19 cellular contexts compared by ENCODE assay signal in genomic region chr6:169452869-169453186, GRCh38.
DNase-seq lines count a peak whose midpoint lies in the region; ATAC-seq, FAIRE-seq and TF ChIP-seq lines count a peak whose summit lies in the region.
"Had no signal": no experiment of that assay in that cellular context is flagged by ENCODE, and none has a peak within 500 bp of the region (broad histone marks: within the 10 kb centered on the region; RNA-seq: fewer than 3 reads in every experiment).

No MANE protein-coding gene starts in this region.

- POLR2A ChIA-PET in K562 (lab: Yijun Ruan, JAX): interaction anchor here (0.8 to 2.0 kb wide), 3 partner anchors 10 to 740 kb away, joined by 3 to 6 read pairs (median 4); no protein-coding TSS in a partner anchor

- H2AFZ ChIP-seq in GM23248: peak overlapping the region; percentile 90
- peak overlapping the region; percentile 99 for H2AFZ ChIP-seq in K562 (ENCODE audit: low read depth, low read length)

- no peaks in the 10 kb centered on the region for H3K9me1 ChIP-seq in K562 (ENCODE audit: control insufficient read depth, insufficient read depth, low read length)

- in situ Hi-C loops in GM23248 (cut with MboI): no loop called here
- in situ Hi-C loops in K562 (cut with MboI): no loop called here

- TF ChIP-seq POLR2A in K562 (conservative IDR thresholded peaks at IDR 0.05): no peak

- H3K36me3 ChIP-seq in GM23248 (ENCODE audit: low read depth) (no peaks in the 10 kb centered on the region), K562 (ENCODE audit: control insufficient read depth, insufficient read depth, low read length) (no peaks in the 10 kb centered on the region), muscle layer of colon (ENCODE audit: insufficient read depth, low read length) (no peaks in the 10 kb centered on the region), thoracic aorta (no peaks in the 10 kb centered on the region)
- H3K36me3 ChIP-seq: BLaER1 treated with 17β-estradiol and CSF1 and Interleukin-3, amounts not matched to agents 10 nM and 100 nM had no signal

- H3K9me3 ChIP-seq in GM23248 (ENCODE audit: low read depth) (no peaks in the 10 kb centered on the region), K562 (replicated peaks; ENCODE audit: control insufficient read depth, insufficient read depth, low read depth, low read length) (no peaks in the 10 kb centered on the region), muscle layer of colon (ENCODE audit: low read length) (no peaks in the 10 kb centered on the region), thoracic aorta (no peaks in the 10 kb centered on the region)

- H3K9ac ChIP-seq in GM23248 (peak overlapping the region; percentile 83), K562 (ENCODE audit: insufficient read depth in 1 of 2, low read depth in 2 of 2, low read length in 2 of 2) (peak overlapping the region in 1 of 2 experiments; percentile 78; a peak in 2 of 4 replicates), muscle layer of colon (ENCODE audit: low read length) (peak overlapping the region; percentile 4)
- H3K9ac ChIP-seq: BLaER1 treated with 17β-estradiol and CSF1 and Interleukin-3, amounts not matched to agents 10 nM and 100 nM had no signal

- H4K20me1 ChIP-seq in GM23248 (ENCODE audit: insufficient read depth) (no peaks in the 10 kb centered on the region), K562 (replicated peaks; ENCODE audit: control insufficient read depth, insufficient read depth, low read length) (no peaks in the 10 kb centered on the region)
- H4K20me1 ChIP-seq: BLaER1 treated with 17β-estradiol and CSF1 and Interleukin-3, amounts not matched to agents 10 nM and 100 nM had no signal

- WGBS in GM23248 (ENCODE audit: low coverage in 1 of 2, low lambda C conversion rate in 2 of 2, missing lambda C conversion rate in 2 of 2), 2 experiments: 20 to 25% methylated on average over 7 of the region's 7 CpGs
- 86% methylated on average over 7 of the region's 7 CpGs for WGBS in K562 (ENCODE audit: insufficient coverage, low coverage, missing lambda C conversion rate)

- no peaks in the 10 kb centered on the region for H3K9me2 ChIP-seq in GM23248 (ENCODE audit: insufficient read depth)

- H3K4me3 ChIP-seq in GM23248: peak overlapping the region; percentile 62; the same call in 1 of the 2 replicates
- H3K4me3 ChIP-seq in K562: peak overlapping the region; percentile 49; the same call in 1 of the 2 replicates
- peak overlapping the region; percentile 8 to 61 for H3K4me3 ChIP-seq in muscle layer of colon (ENCODE audit: low read depth in 1 of 2, low read length in 2 of 2)
- H3K4me3 ChIP-seq in thoracic aorta: peak overlapping the region; percentile 67
- H3K4me3 ChIP-seq: BLaER1 treated with 17β-estradiol and CSF1 and Interleukin-3, amounts not matched to agents 10 nM and 100 nM had no signal

- TF ChIP-seq EP300 in K562 (IDR thresholded peaks at IDR 0.05; ENCODE audit: low read length): no peak

- H3K27me3 ChIP-seq in GM23248 (replicated peaks; ENCODE audit: insufficient read depth): no peaks in the 10 kb centered on the region
- H3K27me3 ChIP-seq in K562 (ENCODE audit: control insufficient read depth in 2 of 2, insufficient read depth in 2 of 2, low read length in 2 of 2): no peaks in the 10 kb centered on the region
- H3K27me3 ChIP-seq in muscle layer of colon (ENCODE audit: control insufficient read depth in 1 of 2, insufficient read depth in 2 of 2, low read length in 2 of 2): no peaks in the 10 kb centered on the region
- no peaks in the 10 kb centered on the region for H3K27me3 ChIP-seq in thoracic aorta (replicated peaks; ENCODE audit: insufficient read depth)
- H3K27me3 ChIP-seq: BLaER1 treated with 17β-estradiol and CSF1 and Interleukin-3, amounts not matched to agents 10 nM and 100 nM had no signal

- FAIRE-seq in K562 (lab: Jason Lieb, UNC): no peak
- FAIRE-seq: RCC 7860 had no signal

- ATAC-seq in K562 (no peak), thoracic aorta (ENCODE audit: insufficient number of reproducible peaks, low FRiP score, low read depth) (peak; percentile 25)
- ATAC-seq: T-helper 17 cell had no signal

- H3K79me2 ChIP-seq in GM23248 (ENCODE audit: insufficient read depth) (no peaks in the 10 kb centered on the region), K562 (ENCODE audit: control insufficient read depth, insufficient read depth, low read length) (peaks cover 10% of the 10 kb centered on the region; the same call in 2 of the 3 replicates)

- H3K4me2 ChIP-seq in GM23248 (ENCODE audit: unreplicated experiment) (peak overlapping the region; percentile 90), K562 (ENCODE audit: insufficient read depth, low read length) (peak overlapping the region; percentile 86)
- H3K4me2 ChIP-seq: BLaER1 treated with 17β-estradiol and CSF1 and Interleukin-3, amounts not matched to agents 10 nM and 100 nM had no signal

- no peak for TF ChIP-seq RAD21 in K562 (CRISPR knock-in tag; conservative IDR thresholded peaks at IDR 0.05 in 1 of 2, IDR thresholded peaks at IDR 0.05 in 1 of 2)

- TSS peak; percentile 31 for BruUV-seq in K562 (replicated peaks; lab: Mats Ljungman, UMichigan)

- peak overlapping the region; percentile 89 for H3K27ac ChIP-seq in GM23248
- H3K27ac ChIP-seq in K562 (ENCODE audit: extremely low read depth, low read depth, low read length): peak overlapping the region; percentile 85
- peak overlapping the region; percentile 4 for H3K27ac ChIP-seq in muscle layer of colon (ENCODE audit: low read depth, low read length)
- peak overlapping the region; percentile 86 to 91 for H3K27ac ChIP-seq in thoracic aorta
- H3K27ac ChIP-seq: BLaER1 treated with 17β-estradiol and CSF1 and Interleukin-3, amounts not matched to agents 10 nM and 100 nM had no signal

- DNase-seq in GM23248 (no peak), K562 (ENCODE audit: extremely low read depth in 1 of 4, low spot score in 3 of 4) (no peak), thoracic aorta (ENCODE audit: low spot score) (no peak), amygdala (lab: John Stamatoyannopoulos, UW) (no peak), NCI-H1417 (lab: John Stamatoyannopoulos, UW) (no peak), NK-92 (lab: John Stamatoyannopoulos, UW; ENCODE audit: unreplicated experiment) (no peak), middle frontal gyrus (ENCODE audit: extremely low spot score, low spot score) (no peak)
- DNase-seq: activated CD4-positive, CD25-positive, alpha-beta regulatory T cell treated with anti-CD3 and anti-CD28 coated beads, Interleukin-2, amount 50 U/mL, for 72 hours; activated CD8-positive, alpha-beta memory T cell treated with anti-CD3 and anti-CD28 coated beads, Interleukin-2, amount 50 U/mL, for 4 hours; activated naive CD4-positive, alpha-beta T cell treated with anti-CD3 and anti-CD28 coated beads, Interleukin-2, amount 10 ng/mL, durations not matched to agents 7 days and 5 days; central memory CD4-positive, alpha-beta T cell; kidney glomerular epithelial cell; NCI-H2029 treated with DMSO at 0.1 percent for 48 hours; NCI-H524 treated with DMSO at 0.1 percent for 48 hours; stimulated activated CD4-positive, alpha-beta T cell treated with anti-CD3 and anti-CD28 coated beads, Interleukin-4, amount 100 ng/mL, for 4 hours; T-helper 17 cell had no signal

- H3K4me1 ChIP-seq in GM23248 (ENCODE audit: insufficient read depth) (peaks cover 48% of the 10 kb centered on the region), K562 (replicated peaks in 1 of 2; ENCODE audit: control insufficient read depth in 2 of 2, insufficient read depth in 2 of 2, low read length in 2 of 2) (peaks cover 19 to 20% of the 10 kb centered on the region in 2 experiments; a peak in 4 of 5 replicates), muscle layer of colon (ENCODE audit: insufficient read depth, low read length) (no peaks in the 10 kb centered on the region), thoracic aorta (ENCODE audit: control insufficient read depth in 1 of 2, low read depth in 2 of 2) (peaks cover 10 to 26% of the 10 kb centered on the region in 2 donors)

- TF ChIP-seq CTCF in K562 (IDR thresholded peaks at IDR 0.05 in 2 of 3, conservative IDR thresholded peaks at IDR 0.05 in 1 of 3; ENCODE audit: insufficient read depth in 2 of 3, low read depth in 1 of 3, low read length in 3 of 3) (no peak), thoracic aorta (IDR thresholded peaks at IDR 0.05) (no peak)

- peaks cover 21% of the 10 kb centered on the region for H3F3A ChIP-seq in GM23248 (ENCODE audit: insufficient read depth)

- CTCF ChIA-PET in K562 (lab: Yijun Ruan, JAX; ENCODE audit: low intra/inter-chr PET ratio): no interaction called here

- intact Hi-C loops in K562 (cut with micrococcal nuclease): no loop called here

TF ChIP-seq in K562, 482 proteins besides CTCF, POLR2A, EP300 and RAD21:
- TF ChIP-seq E2F8 (IDR thresholded peaks at IDR 0.05; ENCODE audit: low read depth, partially characterized antibody): no peak
- no peak for TF ChIP-seq NR2C2 (CRISPR knock-in tag; IDR thresholded peaks at IDR 0.05)
- peak; percentile 94 for TF ChIP-seq NR2C2 (tag; IDR thresholded peaks at IDR 0.05)

Comparison
In these comparisons a context has a peak if more than half of its experiments do, and no peak if none do; other contexts are left out.
1. H3K27ac ChIP-seq: peak in every context shown above with its lines; median percentile 89 in GM23248; 88 in thoracic aorta; 85 in K562; 4 in muscle layer of colon.